Comparison of ENCODE assay signal across 13 cellular contexts in the genomic region with DNA sequence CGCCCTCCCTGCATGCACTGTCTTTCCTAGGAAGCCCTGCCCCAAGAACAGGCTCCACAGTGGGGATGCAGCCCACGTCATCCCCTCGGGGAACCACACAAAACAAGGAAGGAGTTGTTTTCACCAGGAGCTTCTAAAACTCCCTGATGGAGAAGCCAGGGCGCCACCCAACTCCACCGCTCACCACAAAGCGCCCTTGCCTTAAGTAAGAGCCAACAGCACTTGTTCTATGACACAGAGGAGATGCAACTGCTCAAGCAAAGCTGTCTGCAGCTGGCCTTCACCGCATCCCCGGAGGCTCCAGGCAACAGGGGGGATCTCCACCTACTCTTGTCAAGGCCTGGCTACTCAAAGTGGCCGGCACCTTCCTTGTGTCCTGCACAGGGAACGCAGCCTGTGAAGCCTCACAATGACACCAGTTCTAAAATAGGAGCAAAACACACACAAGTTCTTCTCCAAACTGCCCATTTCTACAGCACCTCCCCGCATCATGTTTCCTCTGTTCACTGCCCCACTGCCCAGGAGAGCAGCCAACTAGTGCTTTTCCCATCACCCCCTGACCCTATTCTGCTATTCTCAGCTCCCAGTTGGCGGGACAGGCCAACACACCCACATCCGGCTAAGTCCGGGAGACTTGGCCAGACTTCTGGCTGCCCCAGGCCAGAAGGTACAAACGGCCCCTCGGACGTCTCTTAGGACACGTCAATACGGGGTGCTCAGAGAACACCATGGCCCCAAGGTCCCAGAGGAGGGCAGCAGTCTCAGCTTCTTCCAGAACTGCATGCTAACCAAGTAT. TPM values are rescaled to one million over a fixed set of nuclear protein-coding genes. Genes with fewer than 3 reads are reported as not detected.
DNase-seq lines count a peak whose midpoint lies in the region; ATAC-seq and TF ChIP-seq lines count a peak whose summit lies in the region.
"Had no signal": no experiment of that assay in that cellular context is flagged by ENCODE, and none has a peak within 500 bp of the region (broad histone marks: within the 10 kb centered on the region; RNA-seq: fewer than 3 reads in every experiment).

No MANE protein-coding gene starts in this region.

- intact Hi-C loops in adrenal gland (cut with DNase I), result no loop called here
- intact Hi-C loops in lower lobe of right lung (cut with DNase I), result no loop called here

- TF ChIP-seq POLR2A in adrenal gland (IDR thresholded peaks at IDR 0.05), result no peak

- DNase-seq in adrenal gland (peak in 5 of 7 donors; percentile 38 to 82 (median 60)), epithelial cell of proximal tubule (ENCODE audit: low read depth) (no peak), lower lobe of right lung (no peak), DMS 273 treated with DMSO at 0.1 percent for 48 hours (lab: John Stamatoyannopoulos, UW) (no peak)
- DNase-seq: activated B cell treated with CpG ODN at 0.5 μM for 24 hours; CD4-positive, alpha-beta memory T cell; cortex of kidney; naive B cell; stimulated activated CD4-positive, alpha-beta T cell treated with anti-CD3 and anti-CD28 coated beads, Interleukin-4, amount 100 ng/mL, for 4 hours had no signal

- H3K4me1 ChIP-seq in adrenal gland (replicated peaks in 1 of 2), result peaks cover 0 to 17% of the 10 kb centered on the region in 2 donors
- peaks cover 29% of the 10 kb centered on the region for H3K4me1 ChIP-seq in lower lobe of right lung
- peaks cover 9 to 33% (median 23%) of the 10 kb centered on the region in 5 donors for H3K4me1 ChIP-seq in subcutaneous abdominal adipose tissue (ENCODE audit: control insufficient read depth in 5 of 5, insufficient read depth in 5 of 5, low read length in 5 of 5)

- peak; percentile 52 to 67 for ATAC-seq in lower lobe of right lung
- ATAC-seq in GM18517 (IDR thresholded peaks at IDR 0.05; ENCODE audit: unreplicated experiment), result no peak
- ATAC-seq in GM21723 (IDR thresholded peaks at IDR 0.05; ENCODE audit: unreplicated experiment), result no peak
- no peak for ATAC-seq in HG02678 (IDR thresholded peaks at IDR 0.05; ENCODE audit: unreplicated experiment)

- peak overlapping the region in 3 of 5 donors; percentile 4 to 47 (median 14) for H3K9ac ChIP-seq in subcutaneous abdominal adipose tissue (ENCODE audit: low read length in 5 of 5)

- H3K36me3 ChIP-seq in adrenal gland (replicated peaks in 1 of 2), result peaks cover 0 to 16% of the 10 kb centered on the region in 2 donors
- peaks cover 26% of the 10 kb centered on the region for H3K36me3 ChIP-seq in lower lobe of right lung
- peaks cover 0 to 36% (median 19%) of the 10 kb centered on the region in 5 donors for H3K36me3 ChIP-seq in subcutaneous abdominal adipose tissue (ENCODE audit: control insufficient read depth in 5 of 5, insufficient read depth in 5 of 5, low read length in 5 of 5)

- WGBS in adrenal gland, 4 donors, result 62 to 79% (median 67%) methylated on average over 14 to 19 of the region's 19 CpGs

- H3K27me3 ChIP-seq in adrenal gland (no peaks in the 10 kb centered on the region), lower lobe of right lung (ENCODE audit: low read depth) (no peaks in the 10 kb centered on the region), subcutaneous abdominal adipose tissue (ENCODE audit: control insufficient read depth in 5 of 5, insufficient read depth in 4 of 5, low read length in 5 of 5) (no peaks in the 10 kb centered on the region)

- peak overlapping the region in 3 of 5 donors; percentile 4 to 75 (median 66) for H3K27ac ChIP-seq in adrenal gland
- peak overlapping the region; percentile 73 for H3K27ac ChIP-seq in lower lobe of right lung
- H3K27ac ChIP-seq in subcutaneous abdominal adipose tissue (ENCODE audit: low read depth, low read length), result no peak overlapping the region

- TF ChIP-seq CTCF in adrenal gland (IDR thresholded peaks at IDR 0.05) (no peak), epithelial cell of proximal tubule (conservative IDR thresholded peaks at IDR 0.05; ENCODE audit: low read depth, low read length) (peak; percentile 2), lower lobe of right lung (IDR thresholded peaks at IDR 0.05) (no peak)

- H3K4me3 ChIP-seq in adrenal gland, result no peak overlapping the region
- no peak overlapping the region for H3K4me3 ChIP-seq in epithelial cell of proximal tubule (ENCODE audit: low read depth, low read length)
- no peak overlapping the region for H3K4me3 ChIP-seq in lower lobe of right lung
- peak overlapping the region in 3 of 5 donors; percentile 1 to 27 (median 11) for H3K4me3 ChIP-seq in subcutaneous abdominal adipose tissue (ENCODE audit: low read depth in 1 of 5, low read length in 5 of 5)

- H3K9me3 ChIP-seq in adrenal gland (replicated peaks in 1 of 3) (no peaks in the 10 kb centered on the region), lower lobe of right lung (no peaks in the 10 kb centered on the region), subcutaneous abdominal adipose tissue (ENCODE audit: control insufficient read depth in 5 of 5, low read length in 5 of 5) (no peaks in the 10 kb centered on the region)

RNA-seq across cellular contexts. Expression of a gene that starts 24.2 kb away (rescaled TPM):
- total RNA-seq in adrenal gland, result 100 to 1,000 TPM in 4 of 8 donors, 10 to 100 TPM in 4; 60.9 to 207 (median 91.3) TPM
- 100 to 1,000 TPM in 2 of 3 donors, 1 to 10 TPM in 1; 5.0 to 148 (median 129) TPM for polyA plus RNA-seq in adrenal gland
- total RNA-seq in epithelial cell of proximal tubule, result 92.8 and 223 TPM in 2 replicates
- 38.5 TPM for total RNA-seq in lower lobe of right lung

RNA-seq across cellular contexts. Expression of a gene that starts 29.8 kb away (rescaled TPM):
- total RNA-seq in adrenal gland (10 to 100 TPM in 1 of 8 donors, 1 to 10 TPM in 7; 3.7 to 10.2 (median 7.6) TPM), epithelial cell of proximal tubule (17.5 and 21.2 TPM in 2 replicates), lower lobe of right lung (35.9 TPM)
- polyA plus RNA-seq in adrenal gland, result 10 to 100 TPM in 2 of 3 donors, 1 to 10 TPM in 1; 2.3 to 55.7 (median 47.1) TPM
- total RNA-seq: CD4-positive, alpha-beta memory T cell had no signal
- polyA plus RNA-seq: CD4-positive, alpha-beta memory T cell had no signal

RNA-seq across cellular contexts. Expression of a gene that starts 36.2 kb away (rescaled TPM):
- total RNA-seq in adrenal gland (10 to 100 TPM; 16.6 to 46.2 (median 34.0) TPM), epithelial cell of proximal tubule (12.2 and 14.4 TPM in 2 replicates), lower lobe of right lung (29.1 TPM)
- polyA plus RNA-seq in adrenal gland, result 10 to 100 TPM; 22.3 to 45.8 (median 29.1) TPM

RNA-seq across cellular contexts. Expression of a gene that starts 48.6 kb away (rescaled TPM):
- total RNA-seq in adrenal gland (10 to 100 TPM; 22.6 to 35.5 (median 27.9) TPM), epithelial cell of proximal tubule (53.9 and 78.1 TPM in 2 replicates), lower lobe of right lung (18.5 TPM)
- polyA plus RNA-seq in adrenal gland, result 10 to 100 TPM; 35.3 to 51.1 (median 40.2) TPM

RNA-seq across cellular contexts. Expression of a gene that starts 48.9 kb away (rescaled TPM):
- total RNA-seq in adrenal gland (10 to 100 TPM in 4 of 8 donors, 1 to 10 TPM in 4; 3.6 to 21.4 (median 9.0) TPM), epithelial cell of proximal tubule (9.4 and 23.7 TPM in 2 replicates), lower lobe of right lung (12.1 TPM)
- 10 to 100 TPM in 1 of 3 donors, 1 to 10 TPM in 2; 6.1 to 15.1 (median 8.4) TPM for polyA plus RNA-seq in adrenal gland

Comparison
In these comparisons a context has a peak if more than half of its experiments do, and no peak if none do; other contexts are left out.
1. DNase-seq: peak in adrenal gland (5 of 7); none in epithelial cell of proximal tubule (single experiment), lower lobe of right lung (single experiment) and DMS 273 treated with DMSO at 0.1 percent for 48 hours (single experiment).
2. H3K4me3 ChIP-seq: peak in subcutaneous abdominal adipose tissue (3 of 5); none in adrenal gland (0 of 4), epithelial cell of proximal tubule (single experiment) and lower lobe of right lung (single experiment).
3. ATAC-seq: peak in lower lobe of right lung (2 of 2); none in GM18517 (single experiment), GM21723 (single experiment) and HG02678 (single experiment).